ENCODE assay signal across 21 cellular contexts in the genomic region with DNA sequence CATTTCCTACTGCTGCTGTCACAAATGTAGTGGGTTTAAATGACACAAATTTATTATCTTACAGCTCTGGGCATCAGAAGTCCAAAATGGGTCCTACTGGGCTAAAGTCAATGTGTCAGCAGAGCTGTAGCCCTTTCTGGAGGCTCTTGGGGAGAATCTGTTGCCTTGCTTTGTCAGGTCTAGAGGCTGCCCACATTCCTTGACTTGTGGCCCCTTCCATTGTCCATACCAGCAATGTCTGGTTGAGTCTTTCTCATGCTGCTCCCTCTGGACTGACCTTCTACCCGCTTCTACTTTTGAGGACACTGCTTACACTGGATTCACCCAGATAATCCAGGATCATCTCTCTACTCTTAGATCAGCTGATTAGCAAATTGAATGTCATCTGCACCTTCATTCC. TPM values are rescaled to one million over a fixed set of nuclear protein-coding genes. Genes with fewer than 3 reads are reported as not detected.
"Had no signal": no experiment of that assay in that cellular context is flagged by ENCODE, and none has a peak within 500 bp of the region (broad histone marks: within the 10 kb centered on the region; RNA-seq: fewer than 3 reads in every experiment).

No MANE protein-coding gene starts in this region.

- H3K9me3 Mint-ChIP-seq: naive thymus-derived CD4-positive, alpha-beta T cell had no signal

- H3K9me3 ChIP-seq: sigmoid colon, stomach, uterus had no signal

- H3K4me1 Mint-ChIP-seq: endodermal cell had no signal

- H3K36me3 ChIP-seq: heart left ventricle, sigmoid colon, stomach, uterus had no signal

- DNase-seq: effector CD4-positive, alpha-beta T cell; endodermal cell; erythroblast; heart left ventricle; hippocampal formation; left colon; left ventricle myocardium superior; mesendoderm; naive thymus-derived CD4-positive, alpha-beta T cell; posterior cingulate gyrus; sigmoid colon; stimulated activated CD4-positive, alpha-beta T cell treated with anti-CD3 and anti-CD28 coated beads, Interleukin-2, amount 100 ng/mL, for 24 hours; stimulated activated CD4-positive, alpha-beta T cell treated with anti-CD3 and anti-CD28 coated beads, Interleukin-4, amount 100 ng/mL, for 4 hours; stimulated activated naive CD4-positive, alpha-beta T cell; stomach; trophoblast cell; uterus had no signal

- H3K4me1 ChIP-seq: uterus had no signal

- H3K27ac Mint-ChIP-seq: endodermal cell had no signal

- H3K4me3 ChIP-seq: coronary artery, heart left ventricle, lung, sigmoid colon, skin epidermis, stomach, uterus had no signal

- H3K27me3 ChIP-seq: heart left ventricle, sigmoid colon, stomach, uterus had no signal

- H3K36me3 Mint-ChIP-seq: naive thymus-derived CD4-positive, alpha-beta T cell had no signal

- ATAC-seq: heart left ventricle; left colon; left ventricle myocardium superior; naive thymus-derived CD4-positive, alpha-beta T cell had no signal

- H3K27ac ChIP-seq: coronary artery, heart left ventricle, skin epidermis, stomach, uterus had no signal

- H3K4me3 Mint-ChIP-seq: endodermal cell had no signal

RNA-seq across cellular contexts. Expression of gene IL12A, which starts 3.0 kb away (rescaled TPM):
- total RNA-seq: endodermal cell, osteocyte had no signal
